ENCODE assay signal across 23 cellular contexts in genomic region chrX:20789103-20789502, GRCh38.
"Had no signal": no experiment of that assay in that cellular context is flagged by ENCODE, and none has a peak within 500 bp of the region (broad histone marks: within the 10 kb centered on the region; RNA-seq: fewer than 3 reads in every experiment).

No MANE protein-coding gene starts in this region.

- H3K4me1 ChIP-seq: lower lobe of right lung, pancreas, prostate gland, sigmoid colon, spleen, testis, thyroid gland, transverse colon, upper lobe of left lung, vagina had no signal

- H3K9me3 ChIP-seq: lower lobe of right lung, pancreas, prostate gland, sigmoid colon, spleen, testis, thyroid gland, transverse colon, upper lobe of left lung, vagina had no signal

- H3K4me3 ChIP-seq: lower lobe of right lung, pancreas, prostate gland, sigmoid colon, spleen, testis, thyroid gland, transverse colon, upper lobe of left lung, vagina had no signal

- ATAC-seq: left ventricle myocardium superior; lower lobe of right lung; naive thymus-derived CD8-positive, alpha-beta T cell; pancreas; right cardiac atrium; stimulated activated effector memory CD8-positive, alpha-beta T cell treated with anti-CD3 and anti-CD28 coated beads, Interleukin-12 subunit alpha, Interleukin-12 subunit beta, amount 100 ng/mL, for 72 hours had no signal

- H3K27ac ChIP-seq: lower lobe of right lung, pancreas, prostate gland, sigmoid colon, spleen, testis, thyroid gland, transverse colon, upper lobe of left lung, vagina had no signal

- H3K27me3 ChIP-seq: pancreas, sigmoid colon, spleen, testis, thyroid gland, transverse colon, upper lobe of left lung, vagina had no signal

- DNase-seq: islet precursor cell; left ventricle myocardium superior; lower lobe of right lung; mammary epithelial cell; mesenchymal stem cell; naive thymus-derived CD8-positive, alpha-beta T cell; nucleus accumbens; pancreas; posterior cingulate gyrus; retina; right cardiac atrium; sigmoid colon; small intestine; spleen; stimulated activated CD4-positive, alpha-beta T cell treated with anti-CD3 and anti-CD28 coated beads, Interleukin-4, amount 100 ng/mL, for 24 hours; stimulated activated naive CD4-positive, alpha-beta T cell; testis; thyroid gland; transverse colon; upper lobe of left lung had no signal

- H3K36me3 ChIP-seq: lower lobe of right lung, pancreas, prostate gland, sigmoid colon, spleen, thyroid gland, transverse colon, upper lobe of left lung, vagina had no signal
